8 cellular contexts compared by ENCODE assay signal in genomic region chr17:78840530-78840779, GRCh38. TPM values are rescaled to one million over a fixed set of nuclear protein-coding genes. Genes with fewer than 3 reads are reported as not detected.
A peak's percentile ranks its signal among the peaks of the same experiment; 100 is the strongest.
DNase-seq lines count a peak whose midpoint lies in the region; ATAC-seq and TF ChIP-seq lines count a peak whose summit lies in the region.

No MANE protein-coding gene starts in this region.

- no peak for DNase-seq in Peyer's patch
- DNase-seq in esophagus squamous epithelium (lab: John Stamatoyannopoulos, UW), result no peak
- DNase-seq in prostate gland (ENCODE audit: low spot score), result no peak
- no peak for DNase-seq in NCI-H1436 treated with DMSO at 0.1 percent for 48 hours (lab: John Stamatoyannopoulos, UW)
- no peak for DNase-seq in NCI-H1694 treated with DMSO at 0.1 percent for 48 hours (lab: John Stamatoyannopoulos, UW)

- H3K4me3 ChIP-seq in Peyer's patch (peak overlapping the region; percentile 69 to 94 (median 89)), esophagus squamous epithelium (peak overlapping the region; percentile 79 to 98 (median 96)), prostate gland (peak overlapping the region; percentile 84 to 87)

- peaks cover 0 to 21% (median 2%) of the 10 kb centered on the region in 4 donors for H3K4me1 ChIP-seq in Peyer's patch
- peaks cover 17 to 39% (median 22%) of the 10 kb centered on the region in 3 donors for H3K4me1 ChIP-seq in esophagus squamous epithelium
- H3K4me1 ChIP-seq in prostate gland (replicated peaks), result peaks cover 9% of the 10 kb centered on the region

- H3K36me3 ChIP-seq in Peyer's patch, result peaks cover 0 to 26% (median 0%) of the 10 kb centered on the region in 3 donors
- H3K36me3 ChIP-seq in esophagus squamous epithelium, result peaks cover 14 to 29% (median 19%) of the 10 kb centered on the region in 3 donors
- H3K36me3 ChIP-seq in prostate gland, result peaks cover 5 to 9% of the 10 kb centered on the region in 2 donors

- TF ChIP-seq CTCF in Peyer's patch (IDR thresholded peaks at IDR 0.05), result no peak
- no peak for TF ChIP-seq CTCF in esophagus squamous epithelium (IDR thresholded peaks at IDR 0.05)
- TF ChIP-seq CTCF in prostate gland (IDR thresholded peaks at IDR 0.05), result no peak

- ATAC-seq in GM18858 (IDR thresholded peaks at IDR 0.05; ENCODE audit: unreplicated experiment), result peak; percentile 18
- ATAC-seq in GM19467 (IDR thresholded peaks at IDR 0.05; ENCODE audit: unreplicated experiment), result no peak
- no peak for ATAC-seq in HG02763 (IDR thresholded peaks at IDR 0.05; ENCODE audit: unreplicated experiment)

- H3K9me3 ChIP-seq in Peyer's patch (no peaks in the 10 kb centered on the region), esophagus squamous epithelium (no peaks in the 10 kb centered on the region), prostate gland (no peaks in the 10 kb centered on the region)

- H3K27ac ChIP-seq in Peyer's patch, result peak overlapping the region; percentile 92 to 100 (median 100)
- H3K27ac ChIP-seq in esophagus squamous epithelium, result peak overlapping the region; percentile 98 to 100 (median 100)
- peak overlapping the region; percentile 97 for H3K27ac ChIP-seq in prostate gland

- WGBS in esophagus squamous epithelium, 2 donors, result no CpG with 5 or more reads among the region's 35 CpGs
- WGBS in prostate gland, result 1% methylated on average over 14 of the region's 35 CpGs

- H3K27me3 ChIP-seq in Peyer's patch (no peaks in the 10 kb centered on the region), esophagus squamous epithelium (no peaks in the 10 kb centered on the region), prostate gland (replicated peaks; ENCODE audit: insufficient read depth) (no peaks in the 10 kb centered on the region)

- TF ChIP-seq POLR2A in Peyer's patch (IDR thresholded peaks at IDR 0.05) (no peak), esophagus squamous epithelium (IDR thresholded peaks at IDR 0.05) (no peak), prostate gland (IDR thresholded peaks at IDR 0.05) (no peak)

- intact Hi-C loops in esophagus squamous epithelium (cut with DNase I) (no loop called here), prostate gland (cut with DNase I) (no loop called here)

RNA-seq across cellular contexts. Expression of gene USP36, which starts 0.2 kb away (rescaled TPM):
- total RNA-seq in Peyer's patch, result 100 to 1,000 TPM in 1 of 4 donors, 10 to 100 TPM in 3; 20.7 to 130 (median 59.9) TPM
- total RNA-seq in esophagus squamous epithelium, result 10 to 100 TPM; 13.2 to 38.9 (median 22.4) TPM
- total RNA-seq in prostate gland, result 10 to 100 TPM; 31.2 to 66.6 TPM

RNA-seq across cellular contexts. Expression of gene CYTH1, which starts 58.4 kb away (rescaled TPM):
- total RNA-seq in Peyer's patch (100 to 1,000 TPM in 2 of 4 donors, 10 to 100 TPM in 2; 88.3 to 262 (median 109) TPM), esophagus squamous epithelium (10 to 100 TPM; 42.1 to 86.7 (median 67.5) TPM), prostate gland (10 to 100 TPM; 65.2 to 73.9 TPM)
